In genomic region chr1:54579337-54579781, GRCh38 we compare ENCODE assay signal across 20 cellular contexts. TPM values are rescaled to one million over a fixed set of nuclear protein-coding genes. Genes with fewer than 3 reads are reported as not detected.
DNase-seq lines count a peak whose midpoint lies in the region; ATAC-seq, FAIRE-seq and TF ChIP-seq lines count a peak whose summit lies in the region.
"Had no signal": no experiment of that assay in that cellular context is flagged by ENCODE, and none has a peak within 500 bp of the region (broad histone marks: within the 10 kb centered on the region; RNA-seq: fewer than 3 reads in every experiment).

No MANE protein-coding gene starts in this region.

- no peaks in the 10 kb centered on the region for H3K79me1 ChIP-seq in H1 (ENCODE audit: low read depth, low read length)

- no peak overlapping the region for H4K8ac ChIP-seq in H1 (ENCODE audit: extremely low read depth, insufficient read depth, low read length)

- H3K27ac ChIP-seq in H1 (ENCODE audit: low read depth, low read length), result 0 out of 2 replicates have a peak overlapping the region, but pooled peaks have one; percentile 16
- peak overlapping the region; percentile 20 for H3K27ac ChIP-seq in muscle layer of duodenum (ENCODE audit: low read length)
- peak overlapping the region; percentile 55 to 97 for H3K27ac ChIP-seq in thoracic aorta

- TF ChIP-seq POLR2A in H1 (IDR thresholded peaks at IDR 0.05; ENCODE audit: control extremely low read depth in 1 of 2, low read depth in 2 of 2, low read length in 2 of 2) (no peak), GM12892 (IDR thresholded peaks at IDR 0.05; ENCODE audit: low read depth, low read length) (no peak)

- no peaks in the 10 kb centered on the region for H4K20me1 ChIP-seq in H1 (replicated peaks in 1 of 2; ENCODE audit: control insufficient read depth in 1 of 2, insufficient read depth in 2 of 2, low read length in 2 of 2)

- H2BK120ac ChIP-seq in H1 (replicated peaks; ENCODE audit: low read depth, low read length), result no peak overlapping the region

- in situ Hi-C loops in SK-MEL-5 (cut with HindIII; ENCODE audit: low pct_unique_long_range_greater_than_20kb, low sequenced_read_pairs), result no loop called here

- POLR2A ChIA-PET in H1 (lab: Charles Lee; ENCODE audit: partially characterized antibody), result interaction anchor here (1.0 to 4.2 kb wide), 6 partner anchors 10 to 379 kb away, joined by 3 to 17 read pairs (median 5); partner anchors contain the start of gene MRPL37

- no peak overlapping the region for H2AFZ ChIP-seq in H1 (ENCODE audit: low read length)

- TF ChIP-seq RAD21 in H1 (IDR thresholded peaks at IDR 0.05 in 1 of 2, conservative IDR thresholded peaks at IDR 0.05 in 1 of 2; ENCODE audit: low read depth in 2 of 2, low read length in 2 of 2), result no peak

- H3K4ac ChIP-seq in H1 (replicated peaks; ENCODE audit: insufficient read length, low read depth, low read length), result no peak overlapping the region

- H3K4me3 ChIP-seq in H1 (ENCODE audit: extremely low read depth in 1 of 4, insufficient read depth in 2 of 4, low read depth in 3 of 4, low read length in 4 of 4) (no peak overlapping the region), muscle layer of duodenum (ENCODE audit: low read depth in 1 of 2, low read length in 2 of 2) (no peak overlapping the region), thoracic aorta (no peak overlapping the region)
- H3K4me3 ChIP-seq: testis had no signal

- H2BK12ac ChIP-seq in H1 (ENCODE audit: low read depth, low read length), result 0 out of 2 replicates have a peak overlapping the region, but pooled peaks have one; percentile 17

- no peak overlapping the region for H2BK5ac ChIP-seq in H1 (ENCODE audit: low read depth, low read length)

- H3K4me2 ChIP-seq in H1 (ENCODE audit: insufficient read depth in 1 of 2, low read depth in 2 of 2, low read length in 2 of 2), result no peak overlapping the region

- H3K18ac ChIP-seq in H1 (ENCODE audit: extremely low read depth, low read length), result peak overlapping the region; percentile 78

- H3K27me3 ChIP-seq in H1 (replicated peaks in 1 of 4; ENCODE audit: control insufficient read depth in 3 of 4, extremely low read depth in 1 of 4, insufficient read depth in 3 of 4, low read length in 3 of 4) (no peaks in the 10 kb centered on the region), muscle layer of duodenum (ENCODE audit: low read depth, low read length) (no peaks in the 10 kb centered on the region), thoracic aorta (replicated peaks; ENCODE audit: insufficient read depth) (no peaks in the 10 kb centered on the region)
- H3K27me3 ChIP-seq: testis had no signal

- WGBS in H1 (ENCODE audit: extremely low coverage in 1 of 2, insufficient coverage in 1 of 2, insufficient read length in 1 of 2, insufficient replicate concordance in 2 of 2, low coverage in 1 of 2, low lambda C conversion rate in 2 of 2, missing lambda C conversion rate in 1 of 2), 2 experiments, result 67% methylated on average over 4 of the region's 4 CpGs; no CpG with 5 or more reads in 1 of the 2 experiments

- CTCF ChIA-PET in H1 (lab: Charles Lee; ENCODE audit: partially characterized antibody), result interaction anchor here (0.7 to 2.5 kb wide), 9 partner anchors 12 to 228 kb away, joined by 3 to 15 read pairs (median 3); partner anchors contain the start of gene ACOT11

- FAIRE-seq in H1 (lab: Jason Lieb, UNC) (peak; percentile 42), GM12892 (lab: Jason Lieb, UNC) (no peak)
- FAIRE-seq: colon had no signal

- no peak overlapping the region for H4K91ac ChIP-seq in H1 (replicated peaks; ENCODE audit: insufficient read length, low read length)

- peaks cover 22 to 32% (median 25%) of the 10 kb centered on the region in 4 experiments for H3K4me1 ChIP-seq in H1 (replicated peaks in 1 of 4; ENCODE audit: control insufficient read depth in 3 of 4, insufficient read depth in 4 of 4, low read length in 3 of 4)
- peaks cover 0 to 29% of the 10 kb centered on the region in 2 donors for H3K4me1 ChIP-seq in muscle layer of duodenum (ENCODE audit: control insufficient read depth in 1 of 2, insufficient read depth in 2 of 2, low read length in 2 of 2)
- H3K4me1 ChIP-seq in thoracic aorta (ENCODE audit: control insufficient read depth in 1 of 2, low read depth in 2 of 2), result peaks cover 28 to 55% of the 10 kb centered on the region in 2 donors

- H2BK20ac ChIP-seq in H1 (ENCODE audit: low read length), result no peak overlapping the region

- H3K9me3 ChIP-seq in H1 (ENCODE audit: insufficient read depth in 2 of 2, low read depth in 1 of 2, low read length in 1 of 2), result no peaks in the 10 kb centered on the region
- no peaks in the 10 kb centered on the region for H3K9me3 ChIP-seq in muscle layer of duodenum (ENCODE audit: control insufficient read depth in 1 of 2, low read length in 2 of 2)
- no peaks in the 10 kb centered on the region for H3K9me3 ChIP-seq in thoracic aorta
- H3K9me3 ChIP-seq: testis had no signal

- TF ChIP-seq EP300 in H1 (IDR thresholded peaks at IDR 0.05; ENCODE audit: borderline replicate concordance in 1 of 2, low read depth in 2 of 2, low read length in 2 of 2), result no peak

- H4K5ac ChIP-seq in H1 (ENCODE audit: insufficient read length, low read depth, low read length), result no peak overlapping the region

- no peak overlapping the region for H3K9ac ChIP-seq in H1 (replicated peaks in 1 of 4; ENCODE audit: extremely low read depth in 1 of 4, low read depth in 3 of 4, low read length in 3 of 4)

- ATAC-seq in thoracic aorta (ENCODE audit: insufficient number of reproducible peaks, low FRiP score, low read depth), result no peak
- no peak for ATAC-seq in HG03354 (IDR thresholded peaks at IDR 0.05; ENCODE audit: poor library complexity, severe bottlenecking, unreplicated experiment)
- ATAC-seq in left lobe of liver, result no peak
- ATAC-seq: activated CD4-positive, alpha-beta T cell treated with anti-CD3 and anti-CD28 coated beads for 36 hours; esophagus mucosa; naive thymus-derived CD8-positive, alpha-beta T cell; SK-N-SH treated with all-trans-retinoic acid at 6 μM for 48 hours had no signal

- H3K56ac ChIP-seq in H1 (replicated peaks; ENCODE audit: insufficient read length, low read depth, low read length), result no peak overlapping the region

- 0 out of 2 replicates have a peak, but pooled peaks cover 3% of the 10 kb centered on the region for H3K23me2 ChIP-seq in H1 (ENCODE audit: low read depth, low read length)

- H3K79me2 ChIP-seq in H1 (ENCODE audit: control insufficient read depth in 1 of 2, insufficient read depth in 2 of 2, low read length in 2 of 2), result no peaks in the 10 kb centered on the region

- no peaks in the 10 kb centered on the region for H3K36me3 ChIP-seq in H1 (ENCODE audit: control insufficient read depth in 2 of 4, insufficient read depth in 4 of 4, low read length in 3 of 4)
- peaks cover under 1 to 4% of the 10 kb centered on the region in 2 donors for H3K36me3 ChIP-seq in muscle layer of duodenum (ENCODE audit: control insufficient read depth in 1 of 2, insufficient read depth in 2 of 2, low read length in 2 of 2)
- H3K36me3 ChIP-seq in thoracic aorta, result no peaks in the 10 kb centered on the region

- no peak overlapping the region for H2BK15ac ChIP-seq in H1 (ENCODE audit: low read length)

- DNase-seq in SK-MEL-5 (ENCODE audit: low read depth, low spot score), result peak; percentile 49
- no peak for DNase-seq in H1 (ENCODE audit: low read depth in 1 of 2, low spot score in 2 of 2)
- DNase-seq in thoracic aorta (ENCODE audit: low spot score), result no peak
- no peak for DNase-seq in left lobe of liver (ENCODE audit: low spot score)
- DNase-seq in GM12892 (ENCODE audit: insufficient read length), result no peak
- DNase-seq: activated CD4-positive, alpha-beta T cell treated with anti-CD3 and anti-CD28 coated beads for 36 hours; activated gamma-delta T cell treated with Interleukin-2 at 50 U/mL for 16 hours; MM.1S; NCI-H2029 treated with DMSO at 0.1 percent for 48 hours; NCI-H510A treated with DMSO at 0.1 percent for 48 hours; stimulated activated CD4-positive, alpha-beta T cell treated with anti-CD3 and anti-CD28 coated beads, Interleukin-2, amount 100 ng/mL, for 24 hours; testis had no signal

- no peak for TF ChIP-seq CTCF in H1 (IDR thresholded peaks at IDR 0.05; ENCODE audit: control extremely low read depth in 1 of 3, insufficient read depth in 1 of 3, low read depth in 1 of 3, low read length in 3 of 3)
- TF ChIP-seq CTCF in thoracic aorta (IDR thresholded peaks at IDR 0.05), result no peak

- no peak overlapping the region for H2AK5ac ChIP-seq in H1 (ENCODE audit: low read depth, low read length)

- H3K14ac ChIP-seq in H1 (ENCODE audit: insufficient read length), result no peak overlapping the region

- H3K23ac ChIP-seq in H1 (ENCODE audit: insufficient read length), result no peak overlapping the region

RNA-seq across cellular contexts. Expression of gene ACOT11, which starts 31.3 kb away (rescaled TPM):
- total RNA-seq in SK-MEL-5 (2014; rRNA removed; shearing (Covaris generic)), result 0.13 and 0.61 TPM in 2 replicates
- polyA plus RNA-seq in SK-MEL-5 (2015; cell fraction: cytosol; rRNA removed), result 0.46 and 0.62 TPM in 2 replicates
- polyA plus RNA-seq in SK-MEL-5 (2015; cell fraction: nucleus; rRNA removed), result 1.9 and 3.3 TPM in 2 replicates
- total RNA-seq in H1 (2021; fragmentation: NEBNext Ultra II Directional; extraction: Animal tissue kit (Norgen Biotek cat#: 25700)), result 3.5 and 3.8 TPM in 2 replicates
- 4.5 and 5.6 TPM in 2 replicates for polyA plus RNA-seq in H1 (2011; rRNA removed)
- polyA plus RNA-seq in H1 (2011; cell fraction: cytosol; rRNA removed), result 4.2 TPM
- 9.9 TPM for polyA plus RNA-seq in H1 (2011; cell fraction: nucleus; rRNA removed)
- 2.9 to 4.1 TPM (median 3.4 TPM) in 4 replicates for polyA plus RNA-seq in H1 (2012, experiment 1 of 2)
- 3.2 TPM for polyA plus RNA-seq in H1 (2012, experiment 2 of 2)
- polyA plus RNA-seq in H1 (2013, experiment 1 of 2), result 2.8 TPM
- polyA plus RNA-seq in H1 (2013, experiment 2 of 2), result 2.5 TPM
- polyA minus RNA-seq in H1 (2011; rRNA and poly(A)+ RNA removed), result 6.1 and 6.3 TPM in 2 replicates
- 1.8 TPM for polyA minus RNA-seq in H1 (2011; cell fraction: cytosol; rRNA and poly(A)+ RNA removed)
- polyA minus RNA-seq in H1 (2011; cell fraction: nucleus; rRNA and poly(A)+ RNA removed), result 8.7 TPM
- 10 to 100 TPM; 19.3 to 23.6 TPM for total RNA-seq in thoracic aorta
- 1.5 TPM for total RNA-seq in left lobe of liver
- 1.3 TPM for polyA plus RNA-seq in GM12892 (2012; ENCODE audit: missing spikeins)

RNA-seq across cellular contexts. Expression of gene FAM151A, which starts 44.0 kb away (rescaled TPM):
- total RNA-seq in SK-MEL-5 (2014; rRNA removed; shearing (Covaris generic)), result not detected in 2 replicates
- polyA plus RNA-seq in SK-MEL-5 (2015; cell fraction: cytosol; rRNA removed), result not detected in 2 replicates
- polyA plus RNA-seq in SK-MEL-5 (2015; cell fraction: nucleus; rRNA removed), result not detected in 2 replicates
- not detected in 2 replicates for total RNA-seq in H1 (2021; fragmentation: NEBNext Ultra II Directional; extraction: Animal tissue kit (Norgen Biotek cat#: 25700))
- 0.08 TPM in 1 of 2 replicates, not detected in the other for polyA plus RNA-seq in H1 (2011; rRNA removed)
- 0.08 TPM for polyA plus RNA-seq in H1 (2011; cell fraction: cytosol; rRNA removed)
- polyA plus RNA-seq in H1 (2011; cell fraction: nucleus; rRNA removed), result 0.07 TPM
- polyA plus RNA-seq in H1 (2012, experiment 1 of 2), result not detected in 4 replicates
- not detected for polyA plus RNA-seq in H1 (2012, experiment 2 of 2)
- 0.08 TPM for polyA plus RNA-seq in H1 (2013, experiment 1 of 2)
- 0.06 TPM for polyA plus RNA-seq in H1 (2013, experiment 2 of 2)
- polyA minus RNA-seq in H1 (2011; rRNA and poly(A)+ RNA removed), result not detected in 2 replicates
- not detected for polyA minus RNA-seq in H1 (2011; cell fraction: cytosol; rRNA and poly(A)+ RNA removed)
- not detected for polyA minus RNA-seq in H1 (2011; cell fraction: nucleus; rRNA and poly(A)+ RNA removed)
- total RNA-seq in thoracic aorta (not detected), left lobe of liver (78.9 TPM)
- not detected for polyA plus RNA-seq in GM12892 (2012; ENCODE audit: missing spikeins)
- total RNA-seq: activated CD4-positive, alpha-beta T cell treated with anti-CD3 and anti-CD28 coated beads for 36 hours; esophagus mucosa; naive thymus-derived CD8-positive, alpha-beta T cell; renal cortical epithelial cell had no signal
- polyA plus RNA-seq: BJ; naive thymus-derived CD8-positive, alpha-beta T cell had no signal

Comparison
In these comparisons a context has a peak if more than half of its experiments do, and no peak if none do; other contexts are left out.
1. H3K27ac ChIP-seq: peak in every context shown above with its lines; median percentile 76 in thoracic aorta; 20 in muscle layer of duodenum; 16 in H1.
2. RNA of gene FAM151A, which starts 44.0 kb away (total RNA-seq): 78.9 TPM in left lobe of liver (single experiment); not detected in SK-MEL-5, not detected in H1 and not detected in thoracic aorta; every median in the first group is over 10 times any median in the second.